Comparison of ENCODE assay signal across 18 cellular contexts in the genomic region with DNA sequence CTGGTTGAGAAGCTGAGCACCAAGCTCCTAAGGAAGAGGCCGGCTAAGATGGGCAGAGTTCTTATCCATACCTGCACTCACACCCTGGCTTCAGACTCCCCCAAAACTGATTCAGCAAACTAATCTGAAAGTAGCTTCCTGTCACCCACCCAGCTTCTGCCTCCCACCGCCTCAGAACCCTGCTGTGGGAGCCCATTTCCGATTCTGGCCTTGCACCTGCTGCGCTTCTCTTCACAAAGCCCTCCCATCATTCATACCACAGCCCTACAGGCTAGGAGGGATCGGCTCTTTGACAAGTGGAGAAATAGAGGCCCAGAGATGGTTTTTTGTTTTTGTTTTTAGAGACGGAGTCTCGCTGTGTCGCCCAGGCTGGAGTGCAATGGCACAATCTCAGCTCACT. TPM values are rescaled to one million over a fixed set of nuclear protein-coding genes. Genes with fewer than 3 reads are reported as not detected.
A peak's percentile ranks its signal among the peaks of the same experiment; 100 is the strongest.
DNase-seq lines count a peak whose midpoint lies in the region; ATAC-seq and TF ChIP-seq lines count a peak whose summit lies in the region.
"Had no signal": no experiment of that assay in that cellular context is flagged by ENCODE, and none has a peak within 500 bp of the region (broad histone marks: within the 10 kb centered on the region; RNA-seq: fewer than 3 reads in every experiment).

No MANE protein-coding gene starts in this region.

- no peak overlapping the region for H3K23ac ChIP-seq in trophoblast cell (ENCODE audit: low read length)

- H3K9me3 ChIP-seq in PC-9 (ENCODE audit: insufficient read depth, low read depth), result no peaks in the 10 kb centered on the region
- H3K9me3 ChIP-seq in trophoblast cell (ENCODE audit: insufficient read depth, low read depth, low read length), result no peaks in the 10 kb centered on the region
- H3K9me3 ChIP-seq: body of pancreas, pancreas had no signal

- peak overlapping the region; percentile 49 for H4K8ac ChIP-seq in trophoblast cell (ENCODE audit: low read depth, low read length)

- no TSS peak for BruUV-seq in PC-9 (replicated peaks; lab: Mats Ljungman, UMichigan)

- CTCF ChIA-PET in PC-9 (lab: Charles Lee), result interaction anchor here (0.6 to 1.9 kb wide), 2 partner anchors 24 to 154 kb away, joined by 3 to 6 read pairs; no protein-coding TSS in a partner anchor

- H2AFZ ChIP-seq in PC-9, result no peak overlapping the region
- no peak overlapping the region for H2AFZ ChIP-seq in trophoblast cell (ENCODE audit: insufficient read depth, low read length, poor library complexity)

- H3K9me2 ChIP-seq in PC-9 (ENCODE audit: insufficient read depth), result no peaks in the 10 kb centered on the region

- no peaks in the 10 kb centered on the region for H3K9me3 Mint-ChIP-seq in activated T-cell treated with anti-CD3 and anti-CD28 coated beads, Interleukin-2, amount 50 U/mL, for 72 hours
- H3K9me3 Mint-ChIP-seq in dendritic cell treated with granulocyte-macrophage colony-stimulating factor and Interleukin-4, amounts not matched to agents 40 ng/mL and 50 ng/mL, for 4 days, result no peaks in the 10 kb centered on the region
- H3K9me3 Mint-ChIP-seq: IgD-negative memory B cell had no signal

- H3K27me3 Mint-ChIP-seq in activated T-cell treated with anti-CD3 and anti-CD28 coated beads, Interleukin-2, amount 50 U/mL, for 72 hours (ENCODE audit: low read depth), result no peaks in the 10 kb centered on the region
- no peaks in the 10 kb centered on the region for H3K27me3 Mint-ChIP-seq in dendritic cell treated with granulocyte-macrophage colony-stimulating factor and Interleukin-4, amounts not matched to agents 40 ng/mL and 50 ng/mL, for 4 days
- H3K27me3 Mint-ChIP-seq: IgD-negative memory B cell had no signal

- peaks cover 10 to 11% of the 10 kb centered on the region in 2 donors for H3K36me3 Mint-ChIP-seq in activated T-cell treated with anti-CD3 and anti-CD28 coated beads, Interleukin-2, amount 50 U/mL, for 72 hours (ENCODE audit: insufficient read depth in 2 of 2)
- H3K36me3 Mint-ChIP-seq in dendritic cell treated with granulocyte-macrophage colony-stimulating factor and Interleukin-4, amounts not matched to agents 40 ng/mL and 50 ng/mL, for 4 days (ENCODE audit: low read depth), result peaks cover 94% of the 10 kb centered on the region

- H3K27me3 ChIP-seq in PC-9 (ENCODE audit: insufficient read depth, low read depth) (no peaks in the 10 kb centered on the region), trophoblast cell (ENCODE audit: insufficient read depth, low read length) (no peaks in the 10 kb centered on the region)
- H3K27me3 ChIP-seq: body of pancreas, pancreas had no signal

- H3K18ac ChIP-seq in trophoblast cell (ENCODE audit: low read length), result peak overlapping the region; percentile 78

- H3K4ac ChIP-seq in trophoblast cell (ENCODE audit: low read depth, low read length), result peak overlapping the region; percentile 43

- H3K4me2 ChIP-seq in PC-9, result peak overlapping the region; percentile 61
- no peak overlapping the region for H3K4me2 ChIP-seq in trophoblast cell (ENCODE audit: low read length)

- H3K79me1 ChIP-seq in trophoblast cell (ENCODE audit: low read length), result peaks cover 17% of the 10 kb centered on the region

- peak overlapping the region; percentile 77 for H2BK120ac ChIP-seq in trophoblast cell (ENCODE audit: insufficient read depth, low read length, poor library complexity)

- peak overlapping the region; percentile 53 for H2BK5ac ChIP-seq in trophoblast cell (ENCODE audit: low read depth, low read length, poor library complexity)

- H3K27ac Mint-ChIP-seq in activated T-cell treated with anti-CD3 and anti-CD28 coated beads, Interleukin-2, amount 50 U/mL, for 72 hours, result peak overlapping the region; percentile 30
- peak overlapping the region; percentile 68 for H3K27ac Mint-ChIP-seq in dendritic cell treated with granulocyte-macrophage colony-stimulating factor and Interleukin-4, amounts not matched to agents 40 ng/mL and 50 ng/mL, for 4 days
- H3K27ac Mint-ChIP-seq: IgD-negative memory B cell had no signal

- peaks cover 62% of the 10 kb centered on the region for H3K79me2 ChIP-seq in PC-9 (ENCODE audit: low read depth)
- H3K79me2 ChIP-seq in trophoblast cell (ENCODE audit: control insufficient read depth, insufficient read depth, low read length, poor library complexity), result peaks cover 2% of the 10 kb centered on the region

- H4K12ac ChIP-seq in trophoblast cell (ENCODE audit: low read depth, low read length), result peak overlapping the region; percentile 32

- DNase-seq in activated T-cell treated with anti-CD3 and anti-CD28 coated beads, Interleukin-2, amount 50 U/mL, for 72 hours, result no peak
- DNase-seq in activated T-cell treated with anti-CD3 and anti-CD28 coated beads, Interleukin-2, amount 50 U/mL, for 1 hour, result no peak
- DNase-seq in PC-9 (no peak), trophoblast cell (no peak), cortex of kidney (lab: John Stamatoyannopoulos, UW) (no peak)
- DNase-seq: activated gamma-delta T cell; body of pancreas; COR-L47; NCI-H187; NCI-H345; pancreas; RPMI8226; stimulated activated CD4-positive, alpha-beta T cell treated with anti-CD3 and anti-CD28 coated beads, Interleukin-1b, Interleukin-23, amount 100 ng/mL, for 48 hours had no signal

- peak overlapping the region; percentile 89 for H3K27ac ChIP-seq in PC-9
- H3K27ac ChIP-seq in trophoblast cell (ENCODE audit: low read depth, low read length), result peak overlapping the region; percentile 83
- H3K27ac ChIP-seq: HL-60, pancreas had no signal

- no peak for TF ChIP-seq CTCF in PC-9 (conservative IDR thresholded peaks at IDR 0.05)

- H3K4me3 ChIP-seq in PC-9, result no peak overlapping the region
- no peak overlapping the region for H3K4me3 ChIP-seq in trophoblast cell (ENCODE audit: low read depth, low read length)
- H3K4me3 ChIP-seq: body of pancreas, pancreas had no signal

- peak overlapping the region; percentile 51 for H3K9ac ChIP-seq in trophoblast cell (ENCODE audit: low read length)

- intact Hi-C loops in PC-9 (cut with micrococcal nuclease; ENCODE audit: unreplicated experiment), result loop anchor here (2.0 kb wide), 1 partner anchor 28 kb away; a partner anchor contains a TSS
- intact Hi-C loops in dendritic cell treated with granulocyte-macrophage colony-stimulating factor and Interleukin-4, amounts not matched to agents 40 ng/mL and 50 ng/mL, for 4 days (cut with micrococcal nuclease), result no loop called here

- H3K4me1 Mint-ChIP-seq in activated T-cell treated with anti-CD3 and anti-CD28 coated beads, Interleukin-2, amount 50 U/mL, for 72 hours (ENCODE audit: low read depth), result peaks cover 31% of the 10 kb centered on the region
- H3K4me1 Mint-ChIP-seq in dendritic cell treated with granulocyte-macrophage colony-stimulating factor and Interleukin-4, amounts not matched to agents 40 ng/mL and 50 ng/mL, for 4 days (ENCODE audit: low read depth), result peaks cover 32% of the 10 kb centered on the region

- no peaks in the 10 kb centered on the region for H4K20me1 ChIP-seq in PC-9 (ENCODE audit: insufficient read depth)

- peak overlapping the region; percentile 63 for H2AK5ac ChIP-seq in trophoblast cell (ENCODE audit: low read length)

- peak overlapping the region; percentile 90 for H2BK12ac ChIP-seq in trophoblast cell (ENCODE audit: low read length)

- peak overlapping the region; percentile 42 for H3K14ac ChIP-seq in trophoblast cell (ENCODE audit: low read length)

- WGBS in trophoblast cell (ENCODE audit: extremely low coverage, insufficient coverage, insufficient read length), result no CpG with 5 or more reads among the region's 8 CpGs

- no peak for ATAC-seq in activated T-cell treated with anti-CD3 and anti-CD28 coated beads, Interleukin-2, amount 50 U/mL, for 72 hours (replicated peaks in 1 of 2)
- ATAC-seq in GM18505 (IDR thresholded peaks at IDR 0.05; ENCODE audit: unreplicated experiment) (no peak), GM18907 (IDR thresholded peaks at IDR 0.05; ENCODE audit: unreplicated experiment) (no peak)
- ATAC-seq: body of pancreas, pancreas had no signal

- peaks cover 81% of the 10 kb centered on the region for H3F3A ChIP-seq in PC-9 (ENCODE audit: insufficient read depth, low read depth)

- no peak overlapping the region for H3K4me3 Mint-ChIP-seq in activated T-cell treated with anti-CD3 and anti-CD28 coated beads, Interleukin-2, amount 50 U/mL, for 72 hours
- H3K4me3 Mint-ChIP-seq in dendritic cell treated with granulocyte-macrophage colony-stimulating factor and Interleukin-4, amounts not matched to agents 40 ng/mL and 50 ng/mL, for 4 days, result no peak overlapping the region
- H3K4me3 Mint-ChIP-seq: IgD-negative memory B cell had no signal

- POLR2A ChIA-PET in PC-9 (lab: Charles Lee; ENCODE audit: unreplicated experiment), result no interaction called here

- peaks cover 78% of the 10 kb centered on the region for H3K4me1 ChIP-seq in PC-9 (replicated peaks; ENCODE audit: insufficient read depth)
- peaks cover 26 to 37% of the 10 kb centered on the region in 2 experiments for H3K4me1 ChIP-seq in trophoblast cell (ENCODE audit: control insufficient read depth in 1 of 2, insufficient read depth in 2 of 2, low read length in 2 of 2)
- H3K4me1 ChIP-seq: pancreas had no signal

- peak overlapping the region; percentile 88 for H4K91ac ChIP-seq in trophoblast cell (ENCODE audit: low read depth, low read length)

- no peak for TF ChIP-seq POLR2A in GM18505 (IDR thresholded peaks at IDR 0.05; ENCODE audit: borderline replicate concordance, extremely low read depth, insufficient read depth, insufficient read length)

- H3K36me3 ChIP-seq in PC-9 (ENCODE audit: low read depth), result peaks cover 37% of the 10 kb centered on the region
- peaks cover 32 to 44% of the 10 kb centered on the region in 2 experiments for H3K36me3 ChIP-seq in trophoblast cell (ENCODE audit: control insufficient read depth in 1 of 2, insufficient read depth in 2 of 2, low read length in 2 of 2)

RNA-seq across cellular contexts. Expression of a gene that starts 28.7 kb away (rescaled TPM):
- total RNA-seq in activated T-cell treated with anti-CD3 and anti-CD28 coated beads, Interleukin-2, amount 50 U/mL, for 72 hours, result 100 to 1,000 TPM; 131 to 146 TPM
- total RNA-seq in PC-9 (2021), result 220 and 272 TPM in 2 replicates
- polyA plus RNA-seq in trophoblast cell (2013), result 246 and 265 TPM in 2 replicates
